28 cellular contexts compared by ENCODE assay signal in genomic region chr2:81895620-81896245, GRCh38.
DNase-seq lines count a peak whose midpoint lies in the region; ATAC-seq and TF ChIP-seq lines count a peak whose summit lies in the region.
"Had no signal": no experiment of that assay in that cellular context is flagged by ENCODE, and none has a peak within 500 bp of the region (broad histone marks: within the 10 kb centered on the region; RNA-seq: fewer than 3 reads in every experiment).

No MANE protein-coding gene starts in this region.

- DNase-seq in DMS53 (lab: John Stamatoyannopoulos, UW) (peak; percentile 52), DMS53 treated with DMSO at 0.1 percent for 48 hours (lab: John Stamatoyannopoulos, UW; ENCODE audit: unreplicated experiment) (no peak), body of pancreas (no peak), mesendoderm (no peak), type B pancreatic cell (ENCODE audit: extremely low spot score, unreplicated experiment) (no peak), esophagus squamous epithelium (lab: John Stamatoyannopoulos, UW) (no peak), anterior cingulate cortex (lab: John Stamatoyannopoulos, UW) (no peak), Caco-2 (no peak)
- DNase-seq: activated B cell treated with CpG ODN at 0.5 μM for 24 hours; activated CD8-positive, alpha-beta memory T cell treated with anti-CD3 and anti-CD28 coated beads, Interleukin-2, amount 10 ng/mL, durations not matched to agents 7 days and 5 days; activated naive CD4-positive, alpha-beta T cell treated with Interleukin-2 at 50 U/mL for 16 hours; activated T-cell treated with anti-CD3 and anti-CD28 coated beads, Interleukin-2, amount 50 U/mL, for 72 hours; effector CD8-positive, alpha-beta T cell; EL; erythroblast; heart left ventricle; left cardiac atrium; NCI-H1048; NCI-H1694; NCI-H2171; NCI-H510A treated with DMSO at 0.1 percent for 48 hours; SJCRH30; spleen; stimulated activated CD4-positive, alpha-beta T cell treated with anti-CD3 and anti-CD28 coated beads, Interleukin-4, amount 100 ng/mL, for 24 hours had no signal

- H3K4me3 ChIP-seq in body of pancreas (no peak overlapping the region), mesendoderm (ENCODE audit: low read length) (no peak overlapping the region), esophagus squamous epithelium (no peak overlapping the region), Caco-2 (ENCODE audit: low read depth, low read length) (no peak overlapping the region)
- H3K4me3 ChIP-seq: heart left ventricle, SJCRH30, spleen, suprapubic skin had no signal

- no peak overlapping the region for H2BK15ac ChIP-seq in mesendoderm (replicated peaks; ENCODE audit: low read depth)

- peaks cover 26% of the 10 kb centered on the region for H3K4me1 Mint-ChIP-seq in type B pancreatic cell (ENCODE audit: unreplicated experiment)
- H3K4me1 Mint-ChIP-seq in Caco-2 (ENCODE audit: low read depth, unreplicated experiment) = no peaks in the 10 kb centered on the region
- H3K4me1 Mint-ChIP-seq: activated B cell treated with CpG ODN at 0.5 μM for 24 hours; activated CD8-positive, alpha-beta memory T cell treated with anti-CD3 and anti-CD28 coated beads, Interleukin-2, amount 10 ng/mL, durations not matched to agents 7 days and 5 days; stimulated activated memory B cell treated with anti-CD40 and anti-IgM and Interleukin-4, amounts not matched to agents 10 μg/mL and 1 μg/mL and 100 μg/mL, for 72 hours had no signal

- H3K27ac Mint-ChIP-seq in type B pancreatic cell = no peak overlapping the region
- H3K27ac Mint-ChIP-seq in Caco-2 (ENCODE audit: unreplicated experiment) = no peak overlapping the region
- H3K27ac Mint-ChIP-seq: activated B cell treated with CpG ODN at 0.5 μM for 24 hours; activated CD8-positive, alpha-beta memory T cell treated with anti-CD3 and anti-CD28 coated beads, Interleukin-2, amount 10 ng/mL, durations not matched to agents 7 days and 5 days; activated T-cell treated with anti-CD3 and anti-CD28 coated beads, Interleukin-2, amount 50 U/mL, for 72 hours; natural killer cell treated with Interleukin-12 subunit alpha and Interleukin-12 subunit beta and Interleukin-15 and Interleukin-18, amount 100 ng/mL, for 72 hours; stimulated activated memory B cell treated with anti-CD40 and anti-IgM and Interleukin-4, amounts not matched to agents 10 μg/mL and 1 μg/mL and 100 μg/mL, for 72 hours had no signal

- H4K5ac ChIP-seq in mesendoderm (ENCODE audit: low read length) = no peak overlapping the region

- H3K9me3 ChIP-seq in body of pancreas = no peaks in the 10 kb centered on the region
- H3K9me3 ChIP-seq in esophagus squamous epithelium = no peaks in the 10 kb centered on the region
- H3K9me3 ChIP-seq in Caco-2 = no peaks in the 10 kb centered on the region
- H3K9me3 ChIP-seq: heart left ventricle, SJCRH30, suprapubic skin had no signal

- no peak overlapping the region for H3K56ac ChIP-seq in mesendoderm (ENCODE audit: low read length)

- peak; percentile 65 for ATAC-seq in body of pancreas
- ATAC-seq: activated CD8-positive, alpha-beta memory T cell treated with anti-CD3 and anti-CD28 coated beads, Interleukin-2, amount 10 ng/mL, durations not matched to agents 7 days and 5 days; activated T-cell treated with anti-CD3 and anti-CD28 coated beads, Interleukin-2, amount 50 U/mL, for 72 hours; heart left ventricle; left cardiac atrium; natural killer cell treated with Interleukin-12 subunit alpha and Interleukin-12 subunit beta and Interleukin-15 and Interleukin-18, amount 100 ng/mL, for 72 hours; stimulated activated memory B cell treated with anti-CD40 and anti-IgM and Interleukin-4, amounts not matched to agents 10 μg/mL and 1 μg/mL and 100 μg/mL, for 72 hours had no signal

- peak overlapping the region; percentile 39 for H3K18ac ChIP-seq in mesendoderm (ENCODE audit: low read length)

- POLR2A ChIA-PET in Caco-2 (lab: Charles Lee) = no interaction called here

- H3K4me2 ChIP-seq in mesendoderm (ENCODE audit: low read length) = no peak overlapping the region

- intact Hi-C loops in body of pancreas (cut with DNase I) (no loop called here), esophagus squamous epithelium (cut with DNase I) (no loop called here), Caco-2 (cut with micrococcal nuclease; ENCODE audit: unreplicated experiment) (no loop called here)

- no peak overlapping the region for H3K23ac ChIP-seq in mesendoderm (ENCODE audit: low read length)

- no peak overlapping the region for H4K8ac ChIP-seq in mesendoderm (ENCODE audit: low read depth, low read length)

- CTCF ChIA-PET in Caco-2 (lab: Charles Lee) = no interaction called here

- no peak overlapping the region for H3K4ac ChIP-seq in mesendoderm (ENCODE audit: low read depth, low read length)

- no peak overlapping the region for H2BK120ac ChIP-seq in mesendoderm (ENCODE audit: low read depth, low read length)

- no peaks in the 10 kb centered on the region for H3K36me3 ChIP-seq in body of pancreas (replicated peaks in 1 of 2; ENCODE audit: insufficient read depth in 1 of 2, low read depth in 2 of 2)
- no peaks in the 10 kb centered on the region for H3K36me3 ChIP-seq in mesendoderm (ENCODE audit: control insufficient read depth, insufficient read depth, low read length)
- no peaks in the 10 kb centered on the region for H3K36me3 ChIP-seq in esophagus squamous epithelium
- no peaks in the 10 kb centered on the region for H3K36me3 ChIP-seq in Caco-2 (ENCODE audit: control insufficient read depth, insufficient read depth, low read length)
- H3K36me3 ChIP-seq: heart left ventricle, SJCRH30, spleen, suprapubic skin had no signal

- no peaks in the 10 kb centered on the region for H3K79me1 ChIP-seq in mesendoderm (ENCODE audit: low read length)

- H3K27me3 Mint-ChIP-seq in type B pancreatic cell (no peaks in the 10 kb centered on the region), Caco-2 (ENCODE audit: insufficient read depth, unreplicated experiment) (peaks cover 6% of the 10 kb centered on the region)
- H3K27me3 Mint-ChIP-seq: activated B cell treated with CpG ODN at 0.5 μM for 24 hours; activated CD8-positive, alpha-beta memory T cell treated with anti-CD3 and anti-CD28 coated beads, Interleukin-2, amount 10 ng/mL, durations not matched to agents 7 days and 5 days; natural killer cell treated with Interleukin-12 subunit alpha and Interleukin-12 subunit beta and Interleukin-15 and Interleukin-18, amount 100 ng/mL, for 72 hours; stimulated activated memory B cell treated with anti-CD40 and anti-IgM and Interleukin-4, amounts not matched to agents 10 μg/mL and 1 μg/mL and 100 μg/mL, for 72 hours had no signal

- H2BK5ac ChIP-seq in mesendoderm (ENCODE audit: low read length) = no peak overlapping the region

- TF ChIP-seq CTCF in body of pancreas (IDR thresholded peaks at IDR 0.05) (no peak), type B pancreatic cell (conservative IDR thresholded peaks at IDR 0.05) (no peak), esophagus squamous epithelium (IDR thresholded peaks at IDR 0.05) (no peak), Caco-2 (IDR thresholded peaks at IDR 0.05; ENCODE audit: insufficient read depth in 1 of 2, low read depth in 1 of 2, low read length in 1 of 2, severe bottlenecking in 1 of 2, unreplicated experiment in 1 of 2) (no peak)

- no peak for TF ChIP-seq POLR2A in body of pancreas (IDR thresholded peaks at IDR 0.05)
- no peak for TF ChIP-seq POLR2A in esophagus squamous epithelium (IDR thresholded peaks at IDR 0.05)

- H3K4me1 ChIP-seq in body of pancreas (no peaks in the 10 kb centered on the region), mesendoderm (ENCODE audit: control insufficient read depth, low read depth, low read length) (no peaks in the 10 kb centered on the region), esophagus squamous epithelium (no peaks in the 10 kb centered on the region), Caco-2 (no peaks in the 10 kb centered on the region)
- H3K4me1 ChIP-seq: heart left ventricle, SJCRH30, spleen, suprapubic skin had no signal

- no TSS peak for BruUV-seq in Caco-2 (replicated peaks; lab: Mats Ljungman, UMichigan)

- H3K36me3 Mint-ChIP-seq in type B pancreatic cell = no peaks in the 10 kb centered on the region
- H3K36me3 Mint-ChIP-seq in Caco-2 (ENCODE audit: insufficient read depth, unreplicated experiment) = no peaks in the 10 kb centered on the region
- H3K36me3 Mint-ChIP-seq: activated CD8-positive, alpha-beta memory T cell treated with anti-CD3 and anti-CD28 coated beads, Interleukin-2, amount 10 ng/mL, durations not matched to agents 7 days and 5 days; natural killer cell treated with Interleukin-12 subunit alpha and Interleukin-12 subunit beta and Interleukin-15 and Interleukin-18, amount 100 ng/mL, for 72 hours; stimulated activated memory B cell treated with anti-CD40 and anti-IgM and Interleukin-4, amounts not matched to agents 10 μg/mL and 1 μg/mL and 100 μg/mL, for 72 hours had no signal

- peak overlapping the region in 3 of 4 donors; percentile 45 to 66 (median 53) for H3K27ac ChIP-seq in body of pancreas
- no peak overlapping the region for H3K27ac ChIP-seq in mesendoderm (ENCODE audit: low read depth, low read length)
- no peak overlapping the region for H3K27ac ChIP-seq in esophagus squamous epithelium
- H3K27ac ChIP-seq: 22Rv1, heart left ventricle, SJCRH30, spleen, suprapubic skin had no signal

- H3K4me3 Mint-ChIP-seq in type B pancreatic cell (peak overlapping the region; percentile 46), Caco-2 (ENCODE audit: unreplicated experiment) (no peak overlapping the region)
- H3K4me3 Mint-ChIP-seq: activated B cell treated with CpG ODN at 0.5 μM for 24 hours; activated CD8-positive, alpha-beta memory T cell treated with anti-CD3 and anti-CD28 coated beads, Interleukin-2, amount 10 ng/mL, durations not matched to agents 7 days and 5 days; activated T-cell treated with anti-CD3 and anti-CD28 coated beads, Interleukin-2, amount 50 U/mL, for 72 hours; natural killer cell treated with Interleukin-12 subunit alpha and Interleukin-12 subunit beta and Interleukin-15 and Interleukin-18, amount 100 ng/mL, for 72 hours; stimulated activated memory B cell treated with anti-CD40 and anti-IgM and Interleukin-4, amounts not matched to agents 10 μg/mL and 1 μg/mL and 100 μg/mL, for 72 hours had no signal

- H3K27me3 ChIP-seq in body of pancreas (no peaks in the 10 kb centered on the region), mesendoderm (ENCODE audit: insufficient read depth, low read length, poor library complexity) (no peaks in the 10 kb centered on the region), esophagus squamous epithelium (no peaks in the 10 kb centered on the region), Caco-2 (replicated peaks; ENCODE audit: control insufficient read depth, insufficient read depth, low read length) (no peaks in the 10 kb centered on the region)
- H3K27me3 ChIP-seq: heart left ventricle, spleen, suprapubic skin had no signal

- H3K9me3 Mint-ChIP-seq in type B pancreatic cell = no peaks in the 10 kb centered on the region
- H3K9me3 Mint-ChIP-seq in Caco-2 (ENCODE audit: unreplicated experiment) = no peaks in the 10 kb centered on the region

- H3K79me2 ChIP-seq in mesendoderm (ENCODE audit: control insufficient read depth, insufficient read depth, low read length) = no peaks in the 10 kb centered on the region

- WGBS in body of pancreas, 2 donors = 21 to 24% methylated on average over 5 of the region's 5 CpGs
- no CpG with 5 or more reads among the region's 5 CpGs for WGBS in mesendoderm (ENCODE audit: extremely low coverage, insufficient coverage, low lambda C conversion rate)
- WGBS in esophagus squamous epithelium, 2 donors = 61 to 78% methylated on average over 5 of the region's 5 CpGs

- H3K9ac ChIP-seq in mesendoderm (ENCODE audit: low read length) = no peak overlapping the region

- no peak overlapping the region for H2AK5ac ChIP-seq in mesendoderm (ENCODE audit: low read length)

Comparison
In these comparisons a context has a peak if more than half of its experiments do, and no peak if none do; other contexts are left out.
1. H3K27ac ChIP-seq: peak in body of pancreas (3 of 4); none in mesendoderm (single experiment) and esophagus squamous epithelium (0 of 4).